In the genomic region with DNA sequence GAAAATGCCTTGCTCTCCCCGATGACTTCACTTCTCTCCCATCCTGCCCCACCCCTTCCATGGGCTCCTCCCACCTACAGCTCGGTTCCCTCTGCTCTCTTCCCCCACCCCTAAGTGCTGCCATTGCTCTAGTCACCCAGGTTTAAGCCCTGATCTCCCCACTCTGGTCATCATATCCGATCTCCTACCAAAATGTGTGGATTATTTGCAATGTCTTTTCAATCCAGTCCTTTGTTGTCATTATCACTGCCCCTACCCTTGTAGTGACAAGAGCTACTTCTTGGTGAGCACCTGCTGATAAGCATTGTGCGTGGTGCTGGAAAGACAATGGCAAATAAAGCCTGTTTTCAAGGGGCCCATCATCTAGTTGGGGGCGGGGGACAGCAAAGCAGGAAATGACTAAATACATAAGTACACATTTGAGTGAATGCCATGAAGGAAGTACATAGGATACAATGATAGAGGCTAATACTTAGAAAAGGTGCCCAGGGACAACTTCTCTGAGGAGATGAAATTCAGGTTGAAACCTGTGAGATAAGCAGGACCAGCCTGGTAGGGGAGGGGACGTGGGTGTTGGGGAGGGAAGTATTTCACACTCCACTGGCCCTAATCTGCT, we compare ENCODE assay signal across 2 cellular contexts.
TF ChIP-seq lines count a peak whose summit lies in the region.

No MANE protein-coding gene starts in this region.

TF ChIP-seq in SK-N-SH, 30 proteins besides CTCF, POLR2A, EP300 and RAD21 (continued from another document):
- TF ChIP-seq, protein P1, sequence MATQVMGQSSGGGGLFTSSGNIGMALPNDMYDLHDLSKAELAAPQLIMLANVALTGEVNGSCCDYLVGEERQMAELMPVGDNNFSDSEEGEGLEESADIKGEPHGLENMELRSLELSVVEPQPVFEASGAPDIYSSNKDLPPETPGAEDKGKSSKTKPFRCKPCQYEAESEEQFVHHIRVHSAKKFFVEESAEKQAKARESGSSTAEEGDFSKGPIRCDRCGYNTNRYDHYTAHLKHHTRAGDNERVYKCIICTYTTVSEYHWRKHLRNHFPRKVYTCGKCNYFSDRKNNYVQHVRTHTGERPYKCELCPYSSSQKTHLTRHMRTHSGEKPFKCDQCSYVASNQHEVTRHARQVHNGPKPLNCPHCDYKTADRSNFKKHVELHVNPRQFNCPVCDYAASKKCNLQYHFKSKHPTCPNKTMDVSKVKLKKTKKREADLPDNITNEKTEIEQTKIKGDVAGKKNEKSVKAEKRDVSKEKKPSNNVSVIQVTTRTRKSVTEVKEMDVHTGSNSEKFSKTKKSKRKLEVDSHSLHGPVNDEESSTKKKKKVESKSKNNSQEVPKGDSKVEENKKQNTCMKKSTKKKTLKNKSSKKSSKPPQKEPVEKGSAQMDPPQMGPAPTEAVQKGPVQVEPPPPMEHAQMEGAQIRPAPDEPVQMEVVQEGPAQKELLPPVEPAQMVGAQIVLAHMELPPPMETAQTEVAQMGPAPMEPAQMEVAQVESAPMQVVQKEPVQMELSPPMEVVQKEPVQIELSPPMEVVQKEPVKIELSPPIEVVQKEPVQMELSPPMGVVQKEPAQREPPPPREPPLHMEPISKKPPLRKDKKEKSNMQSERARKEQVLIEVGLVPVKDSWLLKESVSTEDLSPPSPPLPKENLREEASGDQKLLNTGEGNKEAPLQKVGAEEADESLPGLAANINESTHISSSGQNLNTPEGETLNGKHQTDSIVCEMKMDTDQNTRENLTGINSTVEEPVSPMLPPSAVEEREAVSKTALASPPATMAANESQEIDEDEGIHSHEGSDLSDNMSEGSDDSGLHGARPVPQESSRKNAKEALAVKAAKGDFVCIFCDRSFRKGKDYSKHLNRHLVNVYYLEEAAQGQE (IDR thresholded peaks at IDR 0.05; ENCODE audit: low read depth, low read length) = no peak
- TF ChIP-seq RCOR1 (IDR thresholded peaks at IDR 0.05; ENCODE audit: low read length) (no peak), SMC3 (IDR thresholded peaks at IDR 0.05; ENCODE audit: low read depth, low read length) (no peak), SIN3A (IDR thresholded peaks at IDR 0.05; ENCODE audit: borderline replicate concordance, low read depth, low read length) (no peak), GABPA (IDR thresholded peaks at IDR 0.05; ENCODE audit: low read depth) (no peak), NRF1 (IDR thresholded peaks at IDR 0.05; ENCODE audit: low read depth, low read length) (no peak), FOXJ3 (CRISPR knock-in tag; IDR thresholded peaks at IDR 0.05) (no peak), PBX3 (IDR thresholded peaks at IDR 0.05) (no peak)
- TF ChIP-seq, protein P2, sequence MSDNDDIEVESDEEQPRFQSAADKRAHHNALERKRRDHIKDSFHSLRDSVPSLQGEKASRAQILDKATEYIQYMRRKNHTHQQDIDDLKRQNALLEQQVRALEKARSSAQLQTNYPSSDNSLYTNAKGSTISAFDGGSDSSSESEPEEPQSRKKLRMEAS (IDR thresholded peaks at IDR 0.05; ENCODE audit: low read depth) = no peak

TF ChIP-seq in SK-N-SH treated with all-trans-retinoic acid at 6 μM for 48 hours, 23 proteins besides CTCF, POLR2A, EP300 and RAD21 (continued from another document):
- no peak for TF ChIP-seq TSHZ2 (CRISPR knock-in tag; IDR thresholded peaks at IDR 0.05)
- no peak for TF ChIP-seq RARB (CRISPR knock-in tag; IDR thresholded peaks at IDR 0.05)
- no peak for TF ChIP-seq ZFP30 (CRISPR knock-in tag; IDR thresholded peaks at IDR 0.05)
